In genomic region chr6:28443112-28443773, GRCh38 we compare ENCODE assay signal across 8 cellular contexts. TPM values are rescaled to one million over a fixed set of nuclear protein-coding genes. Genes with fewer than 3 reads are reported as not detected.
DNase-seq lines count a peak whose midpoint lies in the region; ATAC-seq and TF ChIP-seq lines count a peak whose summit lies in the region.

Gene ZSCAN23 (minus strand): TSS chr6:28443491. CDS start chr6:28436266, 7,225 bp downstream.

- no peaks in the 10 kb centered on the region for H3K79me2 ChIP-seq in parathyroid adenoma

- H3K4me3 ChIP-seq in heart left ventricle: peak within 1 kb of the TSS; percentile 38 to 90 (median 74)
- peak within 1 kb of the TSS; percentile 67 for H3K4me3 ChIP-seq in parathyroid adenoma (ENCODE audit: low read depth, low read length)
- H3K4me3 ChIP-seq in thymus (ENCODE audit: low read length): peak within 1 kb of the TSS; percentile 39

- H3K27me3 ChIP-seq in heart left ventricle: peaks cover 0 to 32% (median 25%) of the 10 kb centered on the region in 9 donors
- no peaks in the 10 kb centered on the region for H3K27me3 ChIP-seq in parathyroid adenoma (ENCODE audit: control insufficient read depth, insufficient read depth, low read length)
- H3K27me3 ChIP-seq in thymus (ENCODE audit: control insufficient read depth, insufficient read depth): peaks cover 15% of the 10 kb centered on the region

- H2AFZ ChIP-seq in parathyroid adenoma: peak within 1 kb of the TSS; percentile 88

- intact Hi-C loops in heart left ventricle (cut with DNase I): no loop called here

- TF ChIP-seq POLR2A in heart left ventricle (IDR thresholded peaks at IDR 0.05): peak in 1 of 2 donors; percentile 25

- peak within 1 kb of the TSS; percentile 72 for H3K4me2 ChIP-seq in parathyroid adenoma (ENCODE audit: low read length)

- H3K4me1 ChIP-seq in heart left ventricle (peaks cover 0 to 13% (median 4%) of the 10 kb centered on the region in 12 donors), parathyroid adenoma (no peaks in the 10 kb centered on the region), thymus (ENCODE audit: control insufficient read depth, insufficient read depth, low read length) (peaks cover 9% of the 10 kb centered on the region)

- no peaks in the 10 kb centered on the region for H3K9me3 ChIP-seq in heart left ventricle
- no peaks in the 10 kb centered on the region for H3K9me3 ChIP-seq in parathyroid adenoma (ENCODE audit: control insufficient read depth, low read length)
- peaks cover 2% of the 10 kb centered on the region for H3K9me3 ChIP-seq in thymus (ENCODE audit: control insufficient read depth)

- ATAC-seq in GM21786 (IDR thresholded peaks at IDR 0.05; ENCODE audit: unreplicated experiment): peak; percentile 95
- peak; percentile 78 to 99 (median 97) for ATAC-seq in heart left ventricle

- no peak within 1 kb of the TSS for H3K9ac ChIP-seq in parathyroid adenoma

- DNase-seq in DMS153 treated with DMSO at 0.1 percent for 48 hours (lab: John Stamatoyannopoulos, UW; ENCODE audit: unreplicated experiment) (peak; percentile 69), Kasumi-1 (lab: John Stamatoyannopoulos, UW) (peak; percentile 88 to 89), SW480 (ENCODE audit: low spot score) (peak; percentile 4), heart left ventricle (peak; percentile 62 to 84 (median 80))
- DNase-seq in activated naive CD8-positive, alpha-beta T cell treated with anti-CD3 and anti-CD28 coated beads, Interleukin-2, amount 50 U/mL, for 16 hours (ENCODE audit: low read depth, low spot score): peak; percentile 78

- TF ChIP-seq CTCF in heart left ventricle (IDR thresholded peaks at IDR 0.05) (no peak), parathyroid adenoma (IDR thresholded peaks at IDR 0.05) (no peak)

- H3K27ac ChIP-seq in heart left ventricle (peak within 1 kb of the TSS in 8 of 12 donors; percentile 35 to 78 (median 58)), parathyroid adenoma (peak within 1 kb of the TSS; percentile 67), thymus (ENCODE audit: low read depth) (no peak within 1 kb of the TSS)

- WGBS in heart left ventricle, 4 donors: 0 to 1% (median 1%) methylated on average over 31 to 32 of the region's 32 CpGs
- WGBS in thymus: under 1% methylated on average over 32 of the region's 32 CpGs

- H3K36me3 ChIP-seq in heart left ventricle: peaks cover 0 to 7% (median 0%) of the 10 kb centered on the region in 9 donors
- H3K36me3 ChIP-seq in parathyroid adenoma (ENCODE audit: control insufficient read depth, insufficient read depth, low read length): no peaks in the 10 kb centered on the region
- no peaks in the 10 kb centered on the region for H3K36me3 ChIP-seq in thymus (ENCODE audit: control insufficient read depth, insufficient read depth)

RNA-seq across cellular contexts. Expression of gene ZSCAN23, which starts in this region (rescaled TPM):
- 1 to 10 TPM in 6 of 9 donors, under 1 TPM in 3; 0.48 to 2.1 (median 1.6) TPM for total RNA-seq in heart left ventricle
- polyA plus RNA-seq in heart left ventricle: under 1 TPM; 0.42 to 0.93 TPM
- 0.30 TPM for polyA plus RNA-seq in thymus

Comparison
In these comparisons a context has a peak if more than half of its experiments do, and no peak if none do; other contexts are left out.
1. DNase-seq: peak in every context shown above with its lines; median percentile 88 in Kasumi-1; 80 in heart left ventricle; 78 in activated naive CD8-positive, alpha-beta T cell treated with anti-CD3 and anti-CD28 coated beads, Interleukin-2, amount 50 U/mL, for 16 hours; 69 in DMS153 treated with DMSO at 0.1 percent for 48 hours; 4 in SW480.